26 cellular contexts compared by ENCODE assay signal in the genomic region with DNA sequence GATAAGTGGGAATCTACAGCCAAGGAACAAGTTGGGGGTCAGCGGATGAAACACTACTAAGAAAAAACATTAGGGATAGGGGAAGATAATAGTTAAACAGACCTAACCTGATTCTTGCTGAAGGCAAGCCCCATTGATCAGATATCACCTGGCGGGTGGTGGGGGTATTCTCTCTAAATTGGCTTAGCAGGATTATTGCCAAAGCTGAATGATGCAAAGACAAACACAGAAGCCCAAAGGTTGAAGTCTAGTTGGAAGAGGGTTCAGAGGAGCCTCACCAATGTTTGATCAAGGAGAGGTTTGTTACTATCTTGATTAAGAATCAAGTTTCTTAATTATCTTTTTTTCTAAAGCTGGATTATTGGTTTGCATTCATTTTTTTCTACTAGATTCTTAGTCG.
"Had no signal": no experiment of that assay in that cellular context is flagged by ENCODE, and none has a peak within 500 bp of the region (broad histone marks: within the 10 kb centered on the region; RNA-seq: fewer than 3 reads in every experiment).

No MANE protein-coding gene starts in this region.

- H3K4me1 ChIP-seq: adrenal gland, ascending aorta, breast epithelium, colonic mucosa had no signal

- ATAC-seq: activated CD4-positive, alpha-beta T cell treated with anti-CD3 and anti-CD28 coated beads for 36 hours; activated CD8-positive, alpha-beta T cell treated with anti-CD3 and anti-CD28 coated beads for 36 hours; activated naive CD8-positive, alpha-beta T cell treated with anti-CD3 and anti-CD28 coated beads, Interleukin-2, amount 50 U/mL, for 24 hours; esophagus mucosa had no signal

- H3K4me3 ChIP-seq: adrenal gland, ascending aorta, breast epithelium, cardiac muscle cell, colonic mucosa had no signal

- FAIRE-seq: frontal cortex had no signal

- DNase-seq: activated CD4-positive, alpha-beta T cell treated with anti-CD3 and anti-CD28 coated beads for 36 hours; activated CD4-positive, alpha-beta T cell treated with anti-CD3 and anti-CD28 coated beads, Interleukin-2, amount 50 U/mL, for 1 hour; activated CD4-positive, alpha-beta T cell treated with anti-CD3 and anti-CD28 coated beads, Interleukin-2, amount 50 U/mL, for 48 hours; activated CD4-positive, CD25-positive, alpha-beta regulatory T cell; activated CD4-positive, CD25-positive, alpha-beta regulatory T cell treated with anti-CD3 and anti-CD28 coated beads, Interleukin-2, amount 50 U/mL, for 72 hours; activated CD8-positive, alpha-beta memory T cell treated with anti-CD3 and anti-CD28 coated beads for 24 hours; activated CD8-positive, alpha-beta T cell treated with anti-CD3 and anti-CD28 coated beads for 36 hours; activated effector memory CD4-positive, alpha-beta T cell treated with anti-CD3 and anti-CD28 coated beads, Interleukin-2, amount 50 U/mL, for 16 hours; activated naive CD4-positive, alpha-beta T cell treated with anti-CD3 and anti-CD28 coated beads for 36 hours; activated naive CD8-positive, alpha-beta T cell treated with anti-CD3 and anti-CD28 coated beads for 36 hours; activated naive CD8-positive, alpha-beta T cell treated with anti-CD3 and anti-CD28 coated beads, Interleukin-2, amount 50 U/mL, for 24 hours; activated T-cell treated with anti-CD3 and anti-CD28 coated beads, Interleukin-2, amount 50 U/mL, for 1 hour; activated T-cell treated with anti-CD3 and anti-CD28 coated beads, Interleukin-2, amount 50 U/mL, for 48 hours; adrenal gland; central memory CD4-positive, alpha-beta T cell; cerebellar nuclear complex; colonic mucosa; effector CD8-positive, alpha-beta T cell; foreskin fibroblast; head of caudate nucleus; T-helper 2 cell had no signal

- H3K27me3 ChIP-seq: adrenal gland, ascending aorta, breast epithelium, cardiac muscle cell, colonic mucosa had no signal

- H3K27ac ChIP-seq: adrenal gland, ascending aorta, breast epithelium, cardiac muscle cell, colonic mucosa had no signal

- H3K36me3 ChIP-seq: adrenal gland, ascending aorta, breast epithelium, cardiac muscle cell, colonic mucosa had no signal

- H3K9me3 ChIP-seq: adrenal gland, ascending aorta, breast epithelium, colonic mucosa had no signal
